ENCODE assay signal across 13 cellular contexts in genomic region chr15:87752250-87752951, GRCh38.
A peak's percentile ranks its signal among the peaks of the same experiment; 100 is the strongest.
DNase-seq lines count a peak whose midpoint lies in the region; ATAC-seq and TF ChIP-seq lines count a peak whose summit lies in the region.
"Had no signal": no experiment of that assay in that cellular context is flagged by ENCODE, and none has a peak within 500 bp of the region (broad histone marks: within the 10 kb centered on the region; RNA-seq: fewer than 3 reads in every experiment).

No MANE protein-coding gene starts in this region.

- no peak for TF ChIP-seq POLR2A in upper lobe of left lung (IDR thresholded peaks at IDR 0.05)

- ATAC-seq in activated naive CD4-positive, alpha-beta T cell treated with anti-CD3 and anti-CD28 coated beads, Interleukin-2, amount 50 U/mL, for 72 hours: peak; percentile 35 to 48
- ATAC-seq in upper lobe of left lung (ENCODE audit: low FRiP score in 2 of 2) (peak; percentile 53 to 66), HG03097 (IDR thresholded peaks at IDR 0.05; ENCODE audit: low FRiP score, unreplicated experiment) (no peak)
- ATAC-seq: activated CD4-positive, alpha-beta T cell treated with anti-CD3 and anti-CD28 coated beads for 36 hours; left colon had no signal

- no peak for DNase-seq in activated naive CD4-positive, alpha-beta T cell treated with anti-CD3 and anti-CD28 coated beads, Interleukin-2, amount 50 U/mL, for 72 hours (ENCODE audit: low spot score in 2 of 2)
- no peak for DNase-seq in activated naive CD4-positive, alpha-beta T cell treated with Interleukin-2 at 50 U/mL for 16 hours
- DNase-seq in RWPE1 (ENCODE audit: low spot score): peak; percentile 88
- peak; percentile 13 for DNase-seq in fibroblast of the conjunctiva (ENCODE audit: low read depth)
- DNase-seq in upper lobe of left lung: no peak
- no peak for DNase-seq in inferior parietal cortex (ENCODE audit: extremely low spot score)
- no peak for DNase-seq in activated CD4-positive, alpha-beta memory T cell treated with anti-CD3 and anti-CD28 coated beads, Interleukin-2, amount 10 ng/mL, durations not matched to agents 7 days and 5 days
- DNase-seq: activated CD4-positive, alpha-beta T cell treated with anti-CD3 and anti-CD28 coated beads for 36 hours; CD8-positive, alpha-beta memory T cell; left colon; NCI-H2081 had no signal

- H3K27me3 ChIP-seq in upper lobe of left lung: no peaks in the 10 kb centered on the region

- H3K9me3 ChIP-seq in upper lobe of left lung: no peaks in the 10 kb centered on the region

- no peaks in the 10 kb centered on the region for H3K36me3 Mint-ChIP-seq in activated naive CD4-positive, alpha-beta T cell treated with anti-CD3 and anti-CD28 coated beads, Interleukin-2, amount 50 U/mL, for 72 hours
- H3K36me3 Mint-ChIP-seq in activated CD4-positive, alpha-beta memory T cell treated with anti-CD3 and anti-CD28 coated beads, Interleukin-2, amount 10 ng/mL, durations not matched to agents 7 days and 5 days (ENCODE audit: low read depth): no peaks in the 10 kb centered on the region
- H3K36me3 Mint-ChIP-seq: CD8-positive, alpha-beta memory T cell had no signal

- no peaks in the 10 kb centered on the region for H3K27me3 Mint-ChIP-seq in activated CD4-positive, alpha-beta memory T cell treated with anti-CD3 and anti-CD28 coated beads, Interleukin-2, amount 10 ng/mL, durations not matched to agents 7 days and 5 days

- TF ChIP-seq EP300 in upper lobe of left lung (IDR thresholded peaks at IDR 0.05): no peak

- POLR2A ChIA-PET in RWPE1 (lab: Yijun Ruan, JAX; ENCODE audit: low non-redundant PET): no interaction called here
- POLR2A ChIA-PET in activated CD4-positive, alpha-beta memory T cell treated with anti-CD3 and anti-CD28 coated beads, Interleukin-2, amount 10 ng/mL, durations not matched to agents 7 days and 5 days (lab: Charles Lee): no interaction called here

- H3K27ac Mint-ChIP-seq in activated naive CD4-positive, alpha-beta T cell treated with anti-CD3 and anti-CD28 coated beads, Interleukin-2, amount 50 U/mL, for 72 hours: no peak overlapping the region
- H3K27ac Mint-ChIP-seq in activated CD4-positive, alpha-beta memory T cell treated with anti-CD3 and anti-CD28 coated beads, Interleukin-2, amount 10 ng/mL, durations not matched to agents 7 days and 5 days: no peak overlapping the region
- H3K27ac Mint-ChIP-seq: activated CD4-positive, alpha-beta T cell treated with anti-CD3 and anti-CD28 coated beads for 36 hours; CD8-positive, alpha-beta memory T cell had no signal

- no peak overlapping the region for H3K4me3 ChIP-seq in upper lobe of left lung

- TF ChIP-seq CTCF in RWPE1 (conservative IDR thresholded peaks at IDR 0.05; ENCODE audit: low read depth) (no peak), upper lobe of left lung (IDR thresholded peaks at IDR 0.05) (no peak)

- H3K27ac ChIP-seq in RWPE1 (no peak overlapping the region), upper lobe of left lung (no peak overlapping the region)

- peaks cover 13 to 17% (median 15%) of the 10 kb centered on the region in 4 donors for H3K4me1 ChIP-seq in upper lobe of left lung

- no peaks in the 10 kb centered on the region for H3K36me3 ChIP-seq in upper lobe of left lung

- no peaks in the 10 kb centered on the region for H3K9me3 Mint-ChIP-seq in activated naive CD4-positive, alpha-beta T cell treated with anti-CD3 and anti-CD28 coated beads, Interleukin-2, amount 50 U/mL, for 72 hours
- H3K9me3 Mint-ChIP-seq in activated CD4-positive, alpha-beta memory T cell treated with anti-CD3 and anti-CD28 coated beads, Interleukin-2, amount 10 ng/mL, durations not matched to agents 7 days and 5 days: peaks cover 2% of the 10 kb centered on the region
- H3K9me3 Mint-ChIP-seq: CD8-positive, alpha-beta memory T cell; central memory CD8-positive, alpha-beta T cell had no signal

- CTCF ChIA-PET in RWPE1 (lab: Yijun Ruan, JAX): no interaction called here
- CTCF ChIA-PET in activated CD4-positive, alpha-beta memory T cell treated with anti-CD3 and anti-CD28 coated beads, Interleukin-2, amount 10 ng/mL, durations not matched to agents 7 days and 5 days (lab: Charles Lee): no interaction called here

- no peak overlapping the region for H3K4me3 Mint-ChIP-seq in activated CD4-positive, alpha-beta memory T cell treated with anti-CD3 and anti-CD28 coated beads, Interleukin-2, amount 10 ng/mL, durations not matched to agents 7 days and 5 days
- H3K4me3 Mint-ChIP-seq: activated CD4-positive, alpha-beta T cell treated with anti-CD3 and anti-CD28 coated beads for 36 hours; CD8-positive, alpha-beta memory T cell; central memory CD8-positive, alpha-beta T cell had no signal

- H3K4me1 Mint-ChIP-seq in activated CD4-positive, alpha-beta memory T cell treated with anti-CD3 and anti-CD28 coated beads, Interleukin-2, amount 10 ng/mL, durations not matched to agents 7 days and 5 days: no peaks in the 10 kb centered on the region
- H3K4me1 Mint-ChIP-seq: activated CD4-positive, alpha-beta T cell treated with anti-CD3 and anti-CD28 coated beads for 36 hours; CD8-positive, alpha-beta memory T cell; central memory CD8-positive, alpha-beta T cell had no signal

- WGBS in upper lobe of left lung, 2 donors: 31 to 33% methylated on average over 5 of the region's 5 CpGs

Comparison
In these comparisons a context has a peak if more than half of its experiments do, and no peak if none do; other contexts are left out.
1. DNase-seq: peak in RWPE1 (single experiment) and fibroblast of the conjunctiva (single experiment); none in activated naive CD4-positive, alpha-beta T cell treated with anti-CD3 and anti-CD28 coated beads, Interleukin-2, amount 50 U/mL, for 72 hours (0 of 2), activated naive CD4-positive, alpha-beta T cell treated with Interleukin-2 at 50 U/mL for 16 hours (single experiment), upper lobe of left lung (0 of 2), inferior parietal cortex (single experiment) and activated CD4-positive, alpha-beta memory T cell treated with anti-CD3 and anti-CD28 coated beads, Interleukin-2, amount 10 ng/mL, durations not matched to agents 7 days and 5 days (single experiment).